Comparison of ENCODE assay signal across 8 cellular contexts in the genomic region with DNA sequence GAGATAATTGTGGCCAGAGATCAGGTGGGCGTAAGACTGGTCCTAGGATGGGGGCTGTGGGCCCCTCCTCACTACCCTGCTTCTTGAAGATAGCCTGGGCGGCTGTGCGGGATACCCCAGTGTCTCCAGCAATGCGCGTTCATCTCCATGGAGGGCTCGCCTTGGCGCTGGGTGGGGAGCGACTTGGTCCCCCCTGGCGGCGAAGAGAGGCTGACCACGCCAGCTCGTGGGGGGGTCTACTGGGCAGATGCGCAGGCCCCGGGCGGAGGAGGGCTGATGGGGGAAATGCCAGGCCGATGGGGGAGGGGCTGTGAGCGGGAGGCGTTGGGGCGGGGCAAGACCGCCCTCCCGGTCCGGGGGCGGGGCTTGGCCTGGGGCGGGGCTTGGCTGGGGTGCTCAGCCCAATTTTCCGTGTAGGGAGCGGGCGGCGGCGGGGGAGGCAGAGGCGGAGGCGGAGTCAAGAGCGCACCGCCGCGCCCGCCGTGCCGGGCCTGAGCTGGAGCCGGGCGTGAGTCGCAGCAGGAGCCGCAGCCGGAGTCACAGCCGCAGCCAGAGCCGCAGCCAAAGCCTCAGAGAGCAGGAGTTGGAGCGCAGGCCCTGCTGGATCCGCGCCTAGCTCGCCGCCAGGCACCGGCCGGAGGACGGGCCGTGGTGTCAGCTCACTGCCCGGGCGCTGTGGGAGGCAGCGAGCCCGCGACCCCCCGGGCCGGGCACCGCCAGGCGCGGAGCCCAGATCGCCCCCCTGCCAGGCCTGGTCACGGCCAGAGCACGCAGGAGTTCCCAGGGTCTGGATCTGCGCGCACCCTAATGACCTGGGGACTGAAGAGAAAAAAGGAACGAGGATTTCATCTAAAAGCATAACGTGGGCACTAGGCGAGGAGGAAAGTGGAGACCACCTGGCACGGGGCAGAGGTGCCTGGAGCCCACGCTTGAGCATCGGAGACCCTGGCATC. TPM values are rescaled to one million over a fixed set of nuclear protein-coding genes. Genes with fewer than 3 reads are reported as not detected.
A peak's percentile ranks its signal among the peaks of the same experiment; 100 is the strongest.
DNase-seq lines count a peak whose midpoint lies in the region; ATAC-seq, FAIRE-seq and TF ChIP-seq lines count a peak whose summit lies in the region.

A gene with protein sequence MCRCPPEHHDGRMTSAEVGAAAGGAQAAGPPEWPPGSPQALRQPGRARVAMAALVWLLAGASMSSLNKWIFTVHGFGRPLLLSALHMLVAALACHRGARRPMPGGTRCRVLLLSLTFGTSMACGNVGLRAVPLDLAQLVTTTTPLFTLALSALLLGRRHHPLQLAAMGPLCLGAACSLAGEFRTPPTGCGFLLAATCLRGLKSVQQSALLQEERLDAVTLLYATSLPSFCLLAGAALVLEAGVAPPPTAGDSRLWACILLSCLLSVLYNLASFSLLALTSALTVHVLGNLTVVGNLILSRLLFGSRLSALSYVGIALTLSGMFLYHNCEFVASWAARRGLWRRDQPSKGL (plus strand): TSS at position 509 of the 953 bp plus-strand sequence. CDS start 670 bp downstream, outside the sequence.

- H3K4me3 Mint-ChIP-seq in activated T-cell treated with anti-CD3 and anti-CD28 coated beads, Interleukin-2, amount 50 U/mL, for 4 hours, result peak within 1 kb of the TSS; percentile 88

- H3K27me3 Mint-ChIP-seq in activated T-cell treated with anti-CD3 and anti-CD28 coated beads, Interleukin-2, amount 50 U/mL, for 4 hours (ENCODE audit: low read depth), result no peaks in the 10 kb centered on the region

- peak; percentile 75 for DNase-seq in D721Med (ENCODE audit: insufficient read length, low spot score)
- peak; percentile 92 for DNase-seq in HuH-7 (ENCODE audit: low spot score)
- peak; percentile 89 for DNase-seq in OCI-M1 (lab: John Stamatoyannopoulos, UW)
- DNase-seq in activated T-cell treated with anti-CD3 and anti-CD28 coated beads, Interleukin-2, amount 50 U/mL, for 4 hours, result peak; percentile 98
- peak; percentile 91 for DNase-seq in myocyte (ENCODE audit: low read depth)
- peak; percentile 90 to 94 for DNase-seq in stimulated activated CD8-positive, alpha-beta memory T cell treated with anti-CD3 and anti-CD28 coated beads, Interleukin-7, amount 100 ng/mL, for 4 hours (ENCODE audit: low read depth in 2 of 2)

- no peak for FAIRE-seq in D721Med (lab: Jason Lieb, UNC)

- peaks cover 5% of the 10 kb centered on the region for H3K36me3 Mint-ChIP-seq in activated T-cell treated with anti-CD3 and anti-CD28 coated beads, Interleukin-2, amount 50 U/mL, for 4 hours (ENCODE audit: insufficient read depth)

- H3K9me3 Mint-ChIP-seq in activated T-cell treated with anti-CD3 and anti-CD28 coated beads, Interleukin-2, amount 50 U/mL, for 4 hours, result no peaks in the 10 kb centered on the region

- H3K4me1 Mint-ChIP-seq in activated T-cell treated with anti-CD3 and anti-CD28 coated beads, Interleukin-2, amount 50 U/mL, for 4 hours (ENCODE audit: low read depth), result peaks cover 23% of the 10 kb centered on the region

- ATAC-seq in GM21447 (IDR thresholded peaks at IDR 0.05; ENCODE audit: unreplicated experiment) (peak; percentile 56), esophagus mucosa (peak; percentile 94)
- ATAC-seq in activated T-cell treated with anti-CD3 and anti-CD28 coated beads, Interleukin-2, amount 50 U/mL, for 4 hours, result peak; percentile 81 to 89

- TF ChIP-seq CTCF in D721Med (IDR thresholded peaks at IDR 0.05; ENCODE audit: insufficient read depth, missing control alignments), result no peak

RNA-seq across cellular contexts. Expression of the gene that starts here (rescaled TPM):
- total RNA-seq in activated T-cell treated with anti-CD3 and anti-CD28 coated beads, Interleukin-2, amount 50 U/mL, for 4 hours, result 10 to 100 TPM in 1 of 3 donors, 1 to 10 TPM in 2; 7.3 to 10.9 (median 8.9) TPM
- total RNA-seq in esophagus mucosa (2.0 TPM), myocyte (12.2 and 16.9 TPM in 2 replicates)
- polyA plus RNA-seq in myocyte (2012), result 5.3 TPM

Comparison
In these comparisons a context has a peak if more than half of its experiments do, and no peak if none do; other contexts are left out.
1. Peak in every context shown above with its lines: DNase-seq and ATAC-seq.